Comparison of ENCODE assay signal across 8 cellular contexts in the genomic region with DNA sequence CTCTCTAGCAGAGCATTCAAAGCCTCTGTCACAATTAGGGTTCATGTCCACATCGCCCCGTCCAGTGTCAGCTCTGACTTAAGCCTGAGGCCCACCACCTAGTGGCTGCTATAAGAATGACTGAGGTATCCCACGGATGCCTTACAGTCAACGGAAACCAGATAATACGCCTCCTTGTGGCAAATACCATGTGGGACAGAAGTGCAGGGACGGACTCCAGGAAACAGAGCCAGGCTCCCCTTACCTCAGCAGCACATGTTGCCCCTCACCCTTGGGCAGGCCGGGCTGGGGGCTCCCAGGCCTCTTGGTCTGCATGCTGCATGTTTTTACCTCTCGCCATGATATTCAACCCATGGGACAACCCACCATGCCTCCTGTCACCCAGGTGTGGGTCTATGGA.
DNase-seq lines count a peak whose midpoint lies in the region; ATAC-seq, FAIRE-seq and TF ChIP-seq lines count a peak whose summit lies in the region.

No MANE protein-coding gene starts in this region.

- DNase-seq in D721Med (ENCODE audit: insufficient read length, low spot score), result peak; percentile 39
- DNase-seq in H4 (ENCODE audit: low spot score), result peak; percentile 86
- DNase-seq in NCI-H146 (lab: John Stamatoyannopoulos, UW), result peak; percentile 94
- DNase-seq in UCSD-AML1 (lab: John Stamatoyannopoulos, UW; ENCODE audit: unreplicated experiment), result peak; percentile 40
- peak; percentile 65 for DNase-seq in endothelial cell of umbilical vein (ENCODE audit: low read depth, low spot score)
- DNase-seq in naive B cell, result peak; percentile 15
- DNase-seq in uterus, result no peak

- no peaks in the 10 kb centered on the region for H3K9me3 Mint-ChIP-seq in naive B cell

- CTCF ChIA-PET in endothelial cell of umbilical vein (lab: Charles Lee), result interaction anchor here (0.8 to 4.1 kb wide), 16 partner anchors 9 to 293 kb away, joined by 3 to 60 read pairs (median 5); no protein-coding TSS in a partner anchor

- H2AFZ ChIP-seq in endothelial cell of umbilical vein (ENCODE audit: low read depth, low read length), result no peak overlapping the region

- POLR2A ChIA-PET in endothelial cell of umbilical vein (lab: Charles Lee), result no interaction called here

- TF ChIP-seq CTCF in D721Med (IDR thresholded peaks at IDR 0.05; ENCODE audit: insufficient read depth, missing control alignments) (peak; percentile 77), endothelial cell of umbilical vein (IDR thresholded peaks at IDR 0.05; ENCODE audit: extremely low read depth in 1 of 2, insufficient read depth in 1 of 2, low read depth in 1 of 2, low read length in 2 of 2) (peak; percentile 65 to 87), uterus (IDR thresholded peaks at IDR 0.05) (peak in 1 of 4 experiments; percentile 31)

- no peaks in the 10 kb centered on the region for H3K9me3 ChIP-seq in endothelial cell of umbilical vein (replicated peaks; ENCODE audit: control insufficient read depth, insufficient read depth, low read length)
- H3K9me3 ChIP-seq in uterus, result no peaks in the 10 kb centered on the region

- H3K4me1 ChIP-seq in endothelial cell of umbilical vein (ENCODE audit: control insufficient read depth, extremely low read depth, insufficient read depth, low read length) (no peaks in the 10 kb centered on the region), uterus (no peaks in the 10 kb centered on the region)

- H3K27ac ChIP-seq in endothelial cell of umbilical vein (ENCODE audit: insufficient read depth, low read depth, low read length) (no peak overlapping the region), uterus (no peak overlapping the region)

- H3K4me3 Mint-ChIP-seq in naive B cell, result no peak overlapping the region

- H3K27me3 ChIP-seq in endothelial cell of umbilical vein (ENCODE audit: control insufficient read depth in 2 of 2, insufficient read depth in 2 of 2, low read length in 2 of 2), result no peaks in the 10 kb centered on the region
- H3K27me3 ChIP-seq in uterus, result no peaks in the 10 kb centered on the region

- H3K27ac Mint-ChIP-seq in naive B cell, result no peak overlapping the region

- BruUV-seq in endothelial cell of umbilical vein (replicated peaks; lab: Mats Ljungman, UMichigan), result no TSS peak

- H3K4me3 ChIP-seq in endothelial cell of umbilical vein (replicated peaks in 1 of 3; ENCODE audit: insufficient read depth in 1 of 3, low read depth in 1 of 3, low read length in 3 of 3), result no peak overlapping the region
- H3K4me3 ChIP-seq in uterus, result no peak overlapping the region

- TF ChIP-seq POLR2A in endothelial cell of umbilical vein (IDR thresholded peaks at IDR 0.05; ENCODE audit: low read depth, low read length), result no peak
- no peak for TF ChIP-seq POLR2A in uterus (IDR thresholded peaks at IDR 0.05)

- intact Hi-C loops in endothelial cell of umbilical vein (cut with micrococcal nuclease) (no loop called here), uterus (cut with DNase I; ENCODE audit: low total_unique reads) (no loop called here)

- dilution Hi-C loops in endothelial cell of umbilical vein (cut with MboI; ENCODE audit: extremely low pct_ligation_motif_present, low sequenced_read_pairs), result no loop called here

- no peaks in the 10 kb centered on the region for H3K36me3 Mint-ChIP-seq in naive B cell

- H3K27me3 Mint-ChIP-seq in naive B cell, result peaks cover 0 to 20% (median under 1%) of the 10 kb centered on the region in 3 donors

- peaks cover 0 to 5% (median 0%) of the 10 kb centered on the region in 3 donors for H3K4me1 Mint-ChIP-seq in naive B cell

- ATAC-seq in naive B cell (ENCODE audit: low read depth in 2 of 2), result peak; percentile 45 to 72
- no peak for ATAC-seq in GM18517 (IDR thresholded peaks at IDR 0.05; ENCODE audit: unreplicated experiment)

- H3K9me1 ChIP-seq in endothelial cell of umbilical vein (replicated peaks; ENCODE audit: control insufficient read depth, extremely low read depth, insufficient read depth, low read length), result no peaks in the 10 kb centered on the region

- H3K4me2 ChIP-seq in endothelial cell of umbilical vein (ENCODE audit: insufficient read depth, low read length), result no peak overlapping the region

- no peaks in the 10 kb centered on the region for H4K20me1 ChIP-seq in endothelial cell of umbilical vein (replicated peaks; ENCODE audit: control insufficient read depth, extremely low read depth, insufficient read depth, low read length)

- FAIRE-seq in D721Med (lab: Jason Lieb, UNC) (peak; percentile 25), endothelial cell of umbilical vein (lab: Jason Lieb, UNC) (peak; percentile 85)

- H3K79me2 ChIP-seq in endothelial cell of umbilical vein (ENCODE audit: control insufficient read depth, insufficient read depth, low read length), result peaks cover 8% of the 10 kb centered on the region

- no peak overlapping the region for H3K9ac ChIP-seq in endothelial cell of umbilical vein (replicated peaks; ENCODE audit: extremely low read depth, insufficient read depth, low read length)

- H3K36me3 ChIP-seq in endothelial cell of umbilical vein (ENCODE audit: control insufficient read depth in 2 of 2, extremely low read depth in 1 of 2, insufficient read depth in 2 of 2, low read length in 2 of 2) (peaks cover 78 to 85% of the 10 kb centered on the region in 2 experiments), uterus (no peaks in the 10 kb centered on the region)

TF ChIP-seq in endothelial cell of umbilical vein, 7 proteins besides CTCF, POLR2A, EP300 and RAD21:
- no peak for TF ChIP-seq JUN (IDR thresholded peaks at IDR 0.05; ENCODE audit: borderline replicate concordance, insufficient read depth, insufficient read length, low read depth)
- TF ChIP-seq POLR2AphosphoS5 (IDR thresholded peaks at IDR 0.05; ENCODE audit: insufficient read depth, low read depth, low read length), result peak; percentile 34

Comparison
In these comparisons a context has a peak if more than half of its experiments do, and no peak if none do; other contexts are left out.
1. DNase-seq: peak in D721Med (single experiment), H4 (single experiment), NCI-H146 (single experiment), UCSD-AML1 (single experiment), endothelial cell of umbilical vein (single experiment) and naive B cell (single experiment); none in uterus (0 of 2).